ENCODE assay signal across 32 cellular contexts in genomic region chr2:111171337-111171930, GRCh38. TPM values are rescaled to one million over a fixed set of nuclear protein-coding genes. Genes with fewer than 3 reads are reported as not detected.
DNase-seq lines count a peak whose midpoint lies in the region; ATAC-seq and TF ChIP-seq lines count a peak whose summit lies in the region.
"Had no signal": no experiment of that assay in that cellular context is flagged by ENCODE, and none has a peak within 500 bp of the region (broad histone marks: within the 10 kb centered on the region; RNA-seq: fewer than 3 reads in every experiment).

No MANE protein-coding gene starts in this region.

- no peaks in the 10 kb centered on the region for H3K9me2 ChIP-seq in PC-9 (ENCODE audit: insufficient read depth)

- no peak for ATAC-seq in activated CD8-positive, alpha-beta memory T cell treated with anti-CD3 and anti-CD28 coated beads, Interleukin-2, amount 10 ng/mL, durations not matched to agents 7 days and 5 days
- ATAC-seq in HG03521 (IDR thresholded peaks at IDR 0.05; ENCODE audit: unreplicated experiment), result no peak
- ATAC-seq: foreskin keratinocyte; naive thymus-derived CD8-positive, alpha-beta T cell; T-cell had no signal

- peaks cover 33% of the 10 kb centered on the region for H3K4me1 ChIP-seq in PC-9 (replicated peaks; ENCODE audit: insufficient read depth)
- H3K4me1 ChIP-seq: testis, uterus had no signal

- no peaks in the 10 kb centered on the region for H3K27me3 ChIP-seq in PC-9 (ENCODE audit: insufficient read depth, low read depth)
- H3K27me3 ChIP-seq: esophagus squamous epithelium, ovary, SJCRH30, testis, uterus had no signal

- no peak overlapping the region for H3K27ac Mint-ChIP-seq in activated CD8-positive, alpha-beta memory T cell treated with anti-CD3 and anti-CD28 coated beads, Interleukin-2, amount 10 ng/mL, durations not matched to agents 7 days and 5 days
- H3K27ac Mint-ChIP-seq in progenitor cell of endocrine pancreas, result peak overlapping the region; percentile 2
- H3K27ac Mint-ChIP-seq: activated CD4-positive, alpha-beta T cell treated with anti-CD3 and anti-CD28 coated beads, Interleukin-2, amount 10 ng/mL, durations not matched to agents 7 days and 5 days; stimulated activated naive CD8-positive, alpha-beta T cell treated with anti-CD3 and anti-CD28 coated beads, Interleukin-15, Interleukin-2, amounts not matched to agents 100 ng/mL and 50 ng/mL, for 24 hours; T-cell had no signal

- no peaks in the 10 kb centered on the region for H3K36me3 Mint-ChIP-seq in activated CD8-positive, alpha-beta memory T cell treated with anti-CD3 and anti-CD28 coated beads, Interleukin-2, amount 10 ng/mL, durations not matched to agents 7 days and 5 days
- H3K36me3 Mint-ChIP-seq in progenitor cell of endocrine pancreas (ENCODE audit: insufficient read depth), result peaks cover 3% of the 10 kb centered on the region
- H3K36me3 Mint-ChIP-seq: CD4-positive, alpha-beta memory T cell; T-cell had no signal

- H3K79me2 ChIP-seq in PC-9 (ENCODE audit: low read depth), result no peaks in the 10 kb centered on the region

- BruUV-seq in PC-9 (replicated peaks; lab: Mats Ljungman, UMichigan), result no TSS peak

- H3K27me3 Mint-ChIP-seq in activated CD8-positive, alpha-beta memory T cell treated with anti-CD3 and anti-CD28 coated beads, Interleukin-2, amount 10 ng/mL, durations not matched to agents 7 days and 5 days, result peaks cover 47% of the 10 kb centered on the region
- H3K27me3 Mint-ChIP-seq in progenitor cell of endocrine pancreas, result peaks cover 8% of the 10 kb centered on the region

- H2AFZ ChIP-seq in PC-9, result no peak overlapping the region

- no peak overlapping the region for H3K4me3 Mint-ChIP-seq in activated CD8-positive, alpha-beta memory T cell treated with anti-CD3 and anti-CD28 coated beads, Interleukin-2, amount 10 ng/mL, durations not matched to agents 7 days and 5 days
- no peak overlapping the region for H3K4me3 Mint-ChIP-seq in progenitor cell of endocrine pancreas (ENCODE audit: low read depth)
- H3K4me3 Mint-ChIP-seq: activated CD4-positive, alpha-beta T cell treated with anti-CD3 and anti-CD28 coated beads, Interleukin-2, amount 10 ng/mL, durations not matched to agents 7 days and 5 days; CD4-positive, alpha-beta memory T cell; naive thymus-derived CD8-positive, alpha-beta T cell; stimulated activated naive CD8-positive, alpha-beta T cell treated with anti-CD3 and anti-CD28 coated beads, Interleukin-15, Interleukin-2, amounts not matched to agents 100 ng/mL and 50 ng/mL, for 24 hours; T-cell had no signal

- no peak overlapping the region for H3K4me2 ChIP-seq in PC-9

- TF ChIP-seq CTCF in PC-9 (conservative IDR thresholded peaks at IDR 0.05), result no peak
- TF ChIP-seq CTCF in epithelial cell of esophagus (IDR thresholded peaks at IDR 0.05; ENCODE audit: insufficient read depth, low read depth, low read length, missing control alignments), result no peak
- TF ChIP-seq CTCF in progenitor cell of endocrine pancreas (IDR thresholded peaks at IDR 0.05; ENCODE audit: unreplicated experiment), result no peak

- no peaks in the 10 kb centered on the region for H3K9me3 ChIP-seq in PC-9 (ENCODE audit: insufficient read depth, low read depth)
- H3K9me3 ChIP-seq: esophagus squamous epithelium, ovary, SJCRH30, testis, uterus had no signal

- H3F3A ChIP-seq in PC-9 (ENCODE audit: insufficient read depth, low read depth), result peaks cover 21% of the 10 kb centered on the region

- peaks cover 21% of the 10 kb centered on the region for H3K4me1 Mint-ChIP-seq in activated CD8-positive, alpha-beta memory T cell treated with anti-CD3 and anti-CD28 coated beads, Interleukin-2, amount 10 ng/mL, durations not matched to agents 7 days and 5 days
- H3K4me1 Mint-ChIP-seq in progenitor cell of endocrine pancreas (ENCODE audit: low read depth), result peaks cover 18% of the 10 kb centered on the region

- no peak overlapping the region for H3K4me3 ChIP-seq in PC-9
- H3K4me3 ChIP-seq in epithelial cell of esophagus (ENCODE audit: low read length), result no peak overlapping the region
- H3K4me3 ChIP-seq: esophagus squamous epithelium, ovary, SJCRH30, testis, uterus had no signal

- no peaks in the 10 kb centered on the region for H3K36me3 ChIP-seq in PC-9 (ENCODE audit: low read depth)
- H3K36me3 ChIP-seq: ovary, SJCRH30, uterus, WERI-Rb-1 had no signal

- CTCF ChIA-PET in activated CD8-positive, alpha-beta memory T cell treated with anti-CD3 and anti-CD28 coated beads, Interleukin-2, amount 10 ng/mL, durations not matched to agents 7 days and 5 days (lab: Charles Lee), result interaction anchor here (1.2 kb wide), 1 partner anchor 23 kb away, joined by 3 read pairs; no protein-coding TSS in a partner anchor
- CTCF ChIA-PET in PC-9 (lab: Charles Lee), result no interaction called here

- H3K27ac ChIP-seq in PC-9, result no peak overlapping the region
- H3K27ac ChIP-seq: esophagus squamous epithelium, foreskin keratinocyte, HL-60, ovary, SJCRH30, testis, uterus, WERI-Rb-1 had no signal

- peak; percentile 41 for DNase-seq in activated CD8-positive, alpha-beta memory T cell treated with anti-CD3 and anti-CD28 coated beads, Interleukin-2, amount 50 U/mL, for 48 hours
- no peak for DNase-seq in activated CD8-positive, alpha-beta memory T cell treated with anti-CD3 and anti-CD28 coated beads, Interleukin-2, amount 10 ng/mL, durations not matched to agents 7 days and 5 days
- DNase-seq in PC-9 (peak; percentile 21 to 38), epithelial cell of esophagus (ENCODE audit: low read depth) (peak; percentile 64), progenitor cell of endocrine pancreas (ENCODE audit: low spot score, unreplicated experiment) (no peak), HPDE6-E6E7 (ENCODE audit: extremely low spot score) (no peak), NCI-H526 (lab: John Stamatoyannopoulos, UW) (no peak)
- DNase-seq: activated CD4-positive, alpha-beta T cell treated with anti-CD3 and anti-CD28 coated beads, Interleukin-2, amount 10 ng/mL, durations not matched to agents 7 days and 5 days; activated T-cell treated with anti-CD3 and anti-CD28 coated beads, Interleukin-2, amount 50 U/mL, for 48 hours; AML-193; CD4-positive, alpha-beta memory T cell; central memory CD4-positive, alpha-beta T cell; esophagus squamous epithelium; GOT3; Karpas-422; kidney; naive thymus-derived CD8-positive, alpha-beta T cell; NCI-H1417 treated with DMSO at 0.1 percent for 48 hours; NCI-H2081; NCI-H2227 treated with DMSO at 0.1 percent for 48 hours; NCI-H526 treated with DMSO at 0.1 percent for 48 hours; ovary; SJCRH30; small intestine; T-cell; testis; uterus; WERI-Rb-1 had no signal

- POLR2A ChIA-PET in PC-9 (lab: Charles Lee; ENCODE audit: unreplicated experiment), result no interaction called here

- H3K9me3 Mint-ChIP-seq in activated CD8-positive, alpha-beta memory T cell treated with anti-CD3 and anti-CD28 coated beads, Interleukin-2, amount 10 ng/mL, durations not matched to agents 7 days and 5 days (ENCODE audit: low read depth), result no peaks in the 10 kb centered on the region
- no peaks in the 10 kb centered on the region for H3K9me3 Mint-ChIP-seq in progenitor cell of endocrine pancreas (ENCODE audit: low read depth)
- H3K9me3 Mint-ChIP-seq: activated CD4-positive, alpha-beta T cell treated with anti-CD3 and anti-CD28 coated beads, Interleukin-2, amount 10 ng/mL, durations not matched to agents 7 days and 5 days; CD4-positive, alpha-beta memory T cell; naive thymus-derived CD8-positive, alpha-beta T cell; stimulated activated naive CD8-positive, alpha-beta T cell treated with anti-CD3 and anti-CD28 coated beads, Interleukin-15, Interleukin-2, amounts not matched to agents 100 ng/mL and 50 ng/mL, for 24 hours; T-cell had no signal

- no peaks in the 10 kb centered on the region for H4K20me1 ChIP-seq in PC-9 (ENCODE audit: insufficient read depth)

- intact Hi-C loops in PC-9 (cut with micrococcal nuclease; ENCODE audit: unreplicated experiment), result no loop called here

RNA-seq across cellular contexts. Expression of gene BCL2L11, which starts 50.7 kb away (rescaled TPM):
- 10 to 100 TPM; 11.9 to 46.8 TPM for total RNA-seq in activated CD8-positive, alpha-beta memory T cell treated with anti-CD3 and anti-CD28 coated beads, Interleukin-2, amount 10 ng/mL, durations not matched to agents 7 days and 5 days
- total RNA-seq in PC-9 (2021), result 12.4 and 17.0 TPM in 2 replicates
- 24.2 and 27.7 TPM in 2 replicates for total RNA-seq in progenitor cell of endocrine pancreas

Comparison
In these comparisons a context has a peak if more than half of its experiments do, and no peak if none do; other contexts are left out.
1. DNase-seq: peak in activated CD8-positive, alpha-beta memory T cell treated with anti-CD3 and anti-CD28 coated beads, Interleukin-2, amount 50 U/mL, for 48 hours (single experiment), PC-9 (2 of 2) and epithelial cell of esophagus (single experiment); none in activated CD8-positive, alpha-beta memory T cell treated with anti-CD3 and anti-CD28 coated beads, Interleukin-2, amount 10 ng/mL, durations not matched to agents 7 days and 5 days (single experiment), progenitor cell of endocrine pancreas (single experiment), HPDE6-E6E7 (single experiment) and NCI-H526 (0 of 2).